8 cellular contexts compared by ENCODE assay signal in genomic region chr22:50507421-50507990, GRCh38. TPM values are rescaled to one million over a fixed set of nuclear protein-coding genes. Genes with fewer than 3 reads are reported as not detected.
DNase-seq lines count a peak whose midpoint lies in the region; ATAC-seq, FAIRE-seq and TF ChIP-seq lines count a peak whose summit lies in the region.

A gene with protein sequence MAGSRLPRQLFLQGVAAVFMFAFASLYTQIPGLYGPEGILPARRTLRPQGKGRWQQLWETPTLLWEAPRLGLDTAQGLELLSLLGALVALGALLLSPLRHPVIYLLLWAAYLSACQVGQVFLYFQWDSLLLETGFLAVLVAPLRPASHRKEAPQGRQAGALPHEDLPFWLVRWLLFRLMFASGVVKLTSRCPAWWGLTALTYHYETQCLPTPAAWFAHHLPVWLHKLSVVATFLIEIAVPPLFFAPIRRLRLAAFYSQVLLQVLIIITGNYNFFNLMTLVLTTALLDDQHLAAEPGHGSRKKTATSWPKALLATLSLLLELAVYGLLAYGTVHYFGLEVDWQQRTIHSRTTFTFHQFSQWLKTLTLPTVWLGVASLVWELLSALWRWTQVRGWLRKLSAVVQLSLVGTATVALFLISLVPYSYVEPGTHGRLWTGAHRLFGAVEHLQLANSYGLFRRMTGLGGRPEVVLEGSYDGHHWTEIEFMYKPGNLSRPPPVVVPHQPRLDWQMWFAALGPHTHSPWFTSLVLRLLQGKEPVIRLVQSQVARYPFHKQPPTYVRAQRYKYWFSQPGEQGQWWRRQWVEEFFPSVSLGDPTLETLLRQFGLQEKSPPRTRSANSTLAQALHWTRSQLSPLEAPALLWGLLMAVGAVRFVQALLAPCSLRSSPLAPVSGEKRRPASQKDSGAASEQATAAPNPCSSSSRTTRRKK (minus strand): TSS chr22:50507702. CDS start chr22:50507675, 27 bp downstream.

- H3K4me1 ChIP-seq in A549, result peaks cover 15% of the 10 kb centered on the region
- H3K4me1 ChIP-seq in tibial nerve, result peaks cover 0 to 35% (median 16%) of the 10 kb centered on the region in 4 donors

- peak within 1 kb of the TSS; percentile 96 for H3K4me3 Mint-ChIP-seq in activated naive CD4-positive, alpha-beta T cell treated with anti-CD3 and anti-CD28 coated beads for 36 hours

- TF ChIP-seq CTCF in A549 (IDR thresholded peaks at IDR 0.05), result no peak
- TF ChIP-seq CTCF in tibial nerve (IDR thresholded peaks at IDR 0.05), result peak in 1 of 5 experiments; percentile 29

- H3K36me3 Mint-ChIP-seq in activated naive CD4-positive, alpha-beta T cell treated with anti-CD3 and anti-CD28 coated beads for 36 hours (ENCODE audit: low read depth), result peaks cover 10% of the 10 kb centered on the region

- DNase-seq in A549 (ENCODE audit: low read depth in 1 of 2, low spot score in 1 of 2) (peak in 1 of 2 experiments; percentile 66), SK-MEL-5 (ENCODE audit: low read depth, low spot score) (no peak), Right ventricle myocardium inferior (ENCODE audit: missing footprints) (peak; percentile 95), pons (ENCODE audit: low spot score) (peak; percentile 65), tibial nerve (ENCODE audit: low spot score in 2 of 2) (peak; percentile 82 to 83)
- peak; percentile 95 for DNase-seq in activated naive CD4-positive, alpha-beta T cell treated with anti-CD3 and anti-CD28 coated beads for 36 hours

- no peaks in the 10 kb centered on the region for H3K9me3 Mint-ChIP-seq in activated naive CD4-positive, alpha-beta T cell treated with anti-CD3 and anti-CD28 coated beads for 36 hours

- H3K27me3 Mint-ChIP-seq in activated naive CD4-positive, alpha-beta T cell treated with anti-CD3 and anti-CD28 coated beads for 36 hours (ENCODE audit: low read depth), result no peaks in the 10 kb centered on the region

- TF ChIP-seq POLR2A in A549 (IDR thresholded peaks at IDR 0.05; ENCODE audit: low read length), result peak; percentile 67
- TF ChIP-seq POLR2A in GM19099 (IDR thresholded peaks at IDR 0.05; ENCODE audit: extremely low read depth, insufficient read length, low read depth), result peak; percentile 77
- peak in 1 of 2 donors; percentile 49 for TF ChIP-seq POLR2A in tibial nerve (IDR thresholded peaks at IDR 0.05)

- peak; percentile 77 to 84 for ATAC-seq in A549
- ATAC-seq in HG03354 (IDR thresholded peaks at IDR 0.05; ENCODE audit: poor library complexity, severe bottlenecking, unreplicated experiment), result peak; percentile 50
- peak; percentile 87 for ATAC-seq in Right ventricle myocardium inferior

- CTCF ChIA-PET in A549 (lab: Yijun Ruan, JAX), result interaction anchor here (0.7 to 3.5 kb wide), 5 partner anchors 9 to 202 kb away, joined by 3 to 26 read pairs (median 4); partner anchors contain the start of genes SCO2 and SYCE3
- CTCF ChIA-PET in activated naive CD4-positive, alpha-beta T cell treated with anti-CD3 and anti-CD28 coated beads for 36 hours (lab: Charles Lee), result interaction anchor here (1.0 to 2.8 kb wide), 4 partner anchors 10 to 114 kb away, joined by 3 to 22 read pairs (median 8); partner anchors contain the start of gene SCO2

- no peak for FAIRE-seq in A549 (lab: Jason Lieb, UNC)

- TF ChIP-seq EP300 in A549 (IDR thresholded peaks at IDR 0.05), result no peak
- TF ChIP-seq EP300 in tibial nerve (IDR thresholded peaks at IDR 0.05), result peak in 1 of 2 donors; percentile 73

- H3K9me3 ChIP-seq in A549, result no peaks in the 10 kb centered on the region
- H3K9me3 ChIP-seq in tibial nerve, result no peaks in the 10 kb centered on the region

- WGBS in A549 (ENCODE audit: missing lambda C conversion rate), result 2% methylated on average over 10 of the region's 62 CpGs
- 0 to 1% methylated on average over 12 to 26 of the region's 62 CpGs for WGBS in tibial nerve, 2 donors

- no peaks in the 10 kb centered on the region for H3K27me3 ChIP-seq in tibial nerve

- H3K4me1 Mint-ChIP-seq in activated naive CD4-positive, alpha-beta T cell treated with anti-CD3 and anti-CD28 coated beads for 36 hours (ENCODE audit: low read depth), result peaks cover 26% of the 10 kb centered on the region

- intact Hi-C loops in activated naive CD4-positive, alpha-beta T cell treated with anti-CD3 and anti-CD28 coated beads for 36 hours (cut with micrococcal nuclease), result loop anchor here (1.0 to 2.0 kb wide), 2 partner anchors 33 to 38 kb away; partner anchors contain the start of gene SBF1
- intact Hi-C loops in Right ventricle myocardium inferior (cut with DNase I), result loop anchor here (5.0 kb wide), 2 partner anchors 75 to 255 kb away; partner anchors contain the start of genes CHKB and HDAC10

- H3K27ac ChIP-seq in A549 (peak within 1 kb of the TSS; percentile 95 to 97), tibial nerve (peak within 1 kb of the TSS; percentile 83 to 99 (median 92))

- peaks cover 3 to 36% (median 21%) of the 10 kb centered on the region in 3 donors for H3K36me3 ChIP-seq in tibial nerve

- peak within 1 kb of the TSS; percentile 94 for H3K4me3 ChIP-seq in A549
- H3K4me3 ChIP-seq in tibial nerve, result peak within 1 kb of the TSS; percentile 90 to 100 (median 96)

- POLR2A ChIA-PET in A549 (lab: Yijun Ruan, JAX), result interaction anchor here (0.6 to 2.3 kb wide), 9 partner anchors 9 to 74 kb away, joined by 3 to 36 read pairs (median 3); partner anchors contain the start of genes KLHDC7B, SCO2, SYCE3 and TYMP

- in situ Hi-C loops in SK-MEL-5 (cut with HindIII; ENCODE audit: low pct_unique_long_range_greater_than_20kb, low sequenced_read_pairs), result no loop called here

- peak within 1 kb of the TSS; percentile 96 for H3K27ac Mint-ChIP-seq in activated naive CD4-positive, alpha-beta T cell treated with anti-CD3 and anti-CD28 coated beads for 36 hours

- peak within 1 kb of the TSS; percentile 95 for H3K4me2 ChIP-seq in A549

- no peak for TF ChIP-seq RAD21 in A549 (conservative IDR thresholded peaks at IDR 0.05 in 1 of 2, IDR thresholded peaks at IDR 0.05 in 1 of 2)

TF ChIP-seq in A549, 52 proteins besides CTCF, POLR2A, EP300 and RAD21:
- TF ChIP-seq FOSL2 (IDR thresholded peaks at IDR 0.05), result no peak
- no peak for TF ChIP-seq FOSL2 (CRISPR knock-in tag; IDR thresholded peaks at IDR 0.05)
- no peak for TF ChIP-seq ZSCAN20 (CRISPR knock-in tag; IDR thresholded peaks at IDR 0.05)
- TF ChIP-seq, protein P1, sequence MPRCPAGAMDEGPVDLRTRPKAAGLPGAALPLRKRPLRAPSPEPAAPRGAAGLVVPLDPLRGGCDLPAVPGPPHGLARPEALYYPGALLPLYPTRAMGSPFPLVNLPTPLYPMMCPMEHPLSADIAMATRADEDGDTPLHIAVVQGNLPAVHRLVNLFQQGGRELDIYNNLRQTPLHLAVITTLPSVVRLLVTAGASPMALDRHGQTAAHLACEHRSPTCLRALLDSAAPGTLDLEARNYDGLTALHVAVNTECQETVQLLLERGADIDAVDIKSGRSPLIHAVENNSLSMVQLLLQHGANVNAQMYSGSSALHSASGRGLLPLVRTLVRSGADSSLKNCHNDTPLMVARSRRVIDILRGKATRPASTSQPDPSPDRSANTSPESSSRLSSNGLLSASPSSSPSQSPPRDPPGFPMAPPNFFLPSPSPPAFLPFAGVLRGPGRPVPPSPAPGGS (IDR thresholded peaks at IDR 0.05), result no peak
- TF ChIP-seq RFX5 (IDR thresholded peaks at IDR 0.05), result no peak
- TF ChIP-seq, protein P2, sequence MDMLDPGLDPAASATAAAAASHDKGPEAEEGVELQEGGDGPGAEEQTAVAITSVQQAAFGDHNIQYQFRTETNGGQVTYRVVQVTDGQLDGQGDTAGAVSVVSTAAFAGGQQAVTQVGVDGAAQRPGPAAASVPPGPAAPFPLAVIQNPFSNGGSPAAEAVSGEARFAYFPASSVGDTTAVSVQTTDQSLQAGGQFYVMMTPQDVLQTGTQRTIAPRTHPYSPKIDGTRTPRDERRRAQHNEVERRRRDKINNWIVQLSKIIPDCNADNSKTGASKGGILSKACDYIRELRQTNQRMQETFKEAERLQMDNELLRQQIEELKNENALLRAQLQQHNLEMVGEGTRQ (IDR thresholded peaks at IDR 0.05), result no peak
- peak; percentile 73 for TF ChIP-seq PHF8 (IDR thresholded peaks at IDR 0.05; ENCODE audit: borderline replicate concordance, low read depth)

RNA-seq across cellular contexts. Expression of the gene that starts here (rescaled TPM):
- polyA plus RNA-seq in A549 (2011; rRNA removed) (13.0 and 15.1 TPM in 2 replicates), A549 (2017; fragmentation: RNase III; extraction: RNeasy Plus Mini Kit Qiagen cat#74134 plus additional on column Dnase treatment) (31.8 to 34.2 TPM (median 32.5 TPM) in 3 replicates)
- 32.8 and 51.2 TPM in 2 replicates for polyA plus RNA-seq in A549 (2012; cell fraction: cytosol; rRNA removed)
- 317 and 562 TPM in 2 replicates for polyA plus RNA-seq in A549 (2012; cell fraction: nucleus; rRNA removed)
- polyA minus RNA-seq in A549 (2011; rRNA and poly(A)+ RNA removed), result 11.6 and 15.9 TPM in 2 replicates
- 26.3 and 27.8 TPM in 2 replicates for total RNA-seq in SK-MEL-5 (2014; rRNA removed; shearing (Covaris generic))
- 110 and 113 TPM in 2 replicates for polyA plus RNA-seq in SK-MEL-5 (2015; cell fraction: cytosol; rRNA removed)
- 885 and 1,042 TPM in 2 replicates for polyA plus RNA-seq in SK-MEL-5 (2015; cell fraction: nucleus; rRNA removed)
- total RNA-seq in activated naive CD4-positive, alpha-beta T cell treated with anti-CD3 and anti-CD28 coated beads for 36 hours, result 10 to 100 TPM; 41.4 to 42.0 TPM
- total RNA-seq in Right ventricle myocardium inferior (24.9 TPM), tibial nerve (10 to 100 TPM; 53.7 to 85.2 (median 58.1) TPM)
